ENCODE assay signal across 12 cellular contexts in genomic region chr11:130144721-130145327, GRCh38. TPM values are rescaled to one million over a fixed set of nuclear protein-coding genes. Genes with fewer than 3 reads are reported as not detected.
DNase-seq lines count a peak whose midpoint lies in the region; ATAC-seq and TF ChIP-seq lines count a peak whose summit lies in the region.
"Had no signal": no experiment of that assay in that cellular context is flagged by ENCODE, and none has a peak within 500 bp of the region (broad histone marks: within the 10 kb centered on the region; RNA-seq: fewer than 3 reads in every experiment).

No MANE protein-coding gene starts in this region.

- TF ChIP-seq EP300 in gastroesophageal sphincter (IDR thresholded peaks at IDR 0.05) = no peak

- H3K4me1 ChIP-seq in PC-3 (ENCODE audit: insufficient read depth, low read length) (peaks cover 34% of the 10 kb centered on the region), gastroesophageal sphincter (peaks cover 0 to 50% (median 7%) of the 10 kb centered on the region in 3 donors)

- no peak overlapping the region for H3K4me2 ChIP-seq in PC-3 (ENCODE audit: low read length)

- ATAC-seq in PC-3 (no peak), gastroesophageal sphincter (no peak), GM18519 (IDR thresholded peaks at IDR 0.05; ENCODE audit: low FRiP score, unreplicated experiment) (no peak), HG03457 (IDR thresholded peaks at IDR 0.05; ENCODE audit: unreplicated experiment) (no peak)
- ATAC-seq: right cardiac atrium had no signal

- DNase-seq in GM13976 (ENCODE audit: low spot score) (no peak), PC-3 (no peak), progenitor cell of endocrine pancreas (ENCODE audit: low spot score, unreplicated experiment) (no peak), NCI-H1436 treated with DMSO at 0.1 percent for 48 hours (lab: John Stamatoyannopoulos, UW) (no peak)
- no peak for DNase-seq in activated naive CD4-positive, alpha-beta T cell treated with anti-CD3 and anti-CD28 coated beads for 36 hours
- DNase-seq: kidney glomerular epithelial cell, NCI-H524, right cardiac atrium had no signal

- WGBS in gastroesophageal sphincter (ENCODE audit: low coverage in 1 of 2), 2 donors = 0 to 68% methylated on average over 1 to 6 of the region's 11 CpGs

- no peak overlapping the region for H2AFZ ChIP-seq in PC-3 (ENCODE audit: low read length)

- H3K9me3 Mint-ChIP-seq in progenitor cell of endocrine pancreas (ENCODE audit: low read depth) = no peaks in the 10 kb centered on the region
- H3K9me3 Mint-ChIP-seq in activated naive CD4-positive, alpha-beta T cell treated with anti-CD3 and anti-CD28 coated beads for 36 hours = no peaks in the 10 kb centered on the region

- H3K4me3 Mint-ChIP-seq in progenitor cell of endocrine pancreas (ENCODE audit: low read depth) = peak overlapping the region; percentile 15
- no peak overlapping the region for H3K4me3 Mint-ChIP-seq in activated naive CD4-positive, alpha-beta T cell treated with anti-CD3 and anti-CD28 coated beads for 36 hours

- peaks cover 6% of the 10 kb centered on the region for H3F3A ChIP-seq in PC-3 (ENCODE audit: low read length, unreplicated experiment)

- no peak overlapping the region for H3K4me3 ChIP-seq in PC-3 (ENCODE audit: low read length)
- H3K4me3 ChIP-seq in gastroesophageal sphincter = no peak overlapping the region
- H3K4me3 ChIP-seq: SK-N-MC had no signal

- H3K9ac ChIP-seq in PC-3 (ENCODE audit: low read length) = no peak overlapping the region

- H3K27me3 Mint-ChIP-seq in progenitor cell of endocrine pancreas = no peaks in the 10 kb centered on the region
- no peaks in the 10 kb centered on the region for H3K27me3 Mint-ChIP-seq in activated naive CD4-positive, alpha-beta T cell treated with anti-CD3 and anti-CD28 coated beads for 36 hours (ENCODE audit: low read depth)

- H3K4me1 Mint-ChIP-seq in progenitor cell of endocrine pancreas (ENCODE audit: low read depth) = peaks cover 38% of the 10 kb centered on the region
- peaks cover 11% of the 10 kb centered on the region for H3K4me1 Mint-ChIP-seq in activated naive CD4-positive, alpha-beta T cell treated with anti-CD3 and anti-CD28 coated beads for 36 hours (ENCODE audit: low read depth)

- H3K36me3 Mint-ChIP-seq in progenitor cell of endocrine pancreas (ENCODE audit: insufficient read depth) = peaks cover 29% of the 10 kb centered on the region
- H3K36me3 Mint-ChIP-seq in activated naive CD4-positive, alpha-beta T cell treated with anti-CD3 and anti-CD28 coated beads for 36 hours (ENCODE audit: low read depth) = peaks cover 7% of the 10 kb centered on the region

- no peaks in the 10 kb centered on the region for H3K27me3 ChIP-seq in PC-3 (ENCODE audit: low read length)
- no peaks in the 10 kb centered on the region for H3K27me3 ChIP-seq in gastroesophageal sphincter

- no TSS peak for BruUV-seq in PC-3 (replicated peaks; lab: Mats Ljungman, UMichigan)

- peak; percentile 1 for TF ChIP-seq CTCF in GM13976 (IDR thresholded peaks at IDR 0.05; ENCODE audit: borderline replicate concordance, control extremely low read depth, extremely low read depth, insufficient read depth, missing control alignments)
- no peak for TF ChIP-seq CTCF in PC-3 (conservative IDR thresholded peaks at IDR 0.05; ENCODE audit: low read depth, low read length)
- TF ChIP-seq CTCF in gastroesophageal sphincter (IDR thresholded peaks at IDR 0.05) = no peak
- no peak for TF ChIP-seq CTCF in progenitor cell of endocrine pancreas (IDR thresholded peaks at IDR 0.05; ENCODE audit: unreplicated experiment)

- intact Hi-C loops in PC-3 (cut with micrococcal nuclease) = no loop called here
- intact Hi-C loops in activated naive CD4-positive, alpha-beta T cell treated with anti-CD3 and anti-CD28 coated beads for 36 hours (cut with micrococcal nuclease) = no loop called here

- H4K20me1 ChIP-seq in PC-3 (ENCODE audit: low read length) = no peaks in the 10 kb centered on the region

- CTCF ChIA-PET in PC-3 (lab: Charles Lee) = interaction anchor here (2.8 kb wide), 1 partner anchor 222 kb away, joined by 13 read pairs; no protein-coding TSS in a partner anchor
- CTCF ChIA-PET in activated naive CD4-positive, alpha-beta T cell treated with anti-CD3 and anti-CD28 coated beads for 36 hours (lab: Charles Lee) = interaction anchor here (1.0 to 1.7 kb wide), 3 partner anchors 8 to 221 kb away, joined by 3 to 6 read pairs (median 3); no protein-coding TSS in a partner anchor

- H3K36me3 ChIP-seq in PC-3 (ENCODE audit: low read depth, low read length) = peaks cover 46% of the 10 kb centered on the region
- peaks cover 0 to 66% of the 10 kb centered on the region in 2 donors for H3K36me3 ChIP-seq in gastroesophageal sphincter

- in situ Hi-C loops in GM13976 (cut with MboI; ENCODE audit: low sequenced_read_pairs, unreplicated experiment) = no loop called here

- TF ChIP-seq POLR2A in gastroesophageal sphincter (IDR thresholded peaks at IDR 0.05) = no peak

- POLR2A ChIA-PET in PC-3 (lab: Charles Lee; ENCODE audit: unreplicated experiment) = interaction anchor here (0.7 kb wide), 1 partner anchor 14 kb away, joined by 3 read pairs; no protein-coding TSS in a partner anchor

- H3K9me2 ChIP-seq in PC-3 (replicated peaks; ENCODE audit: low read length) = no peaks in the 10 kb centered on the region

- peak overlapping the region; percentile 79 for H3K27ac Mint-ChIP-seq in progenitor cell of endocrine pancreas
- no peak overlapping the region for H3K27ac Mint-ChIP-seq in activated naive CD4-positive, alpha-beta T cell treated with anti-CD3 and anti-CD28 coated beads for 36 hours

- H3K9me3 ChIP-seq in PC-3 (ENCODE audit: low read length) (no peaks in the 10 kb centered on the region), gastroesophageal sphincter (no peaks in the 10 kb centered on the region)

- no peaks in the 10 kb centered on the region for H3K79me2 ChIP-seq in PC-3 (ENCODE audit: low read length)

- H3K27ac ChIP-seq in PC-3 (ENCODE audit: low read length) (peak overlapping the region; percentile 89), gastroesophageal sphincter (peak overlapping the region in 3 of 4 donors; percentile 70 to 71 (median 70))
- H3K27ac ChIP-seq: SK-N-MC had no signal

RNA-seq across cellular contexts. Expression of gene ST14, which starts 14.8 kb away (rescaled TPM):
- 231 and 289 TPM in 2 replicates for total RNA-seq in PC-3 (2014; rRNA removed)
- total RNA-seq in gastroesophageal sphincter = 10 to 100 TPM in 1 of 4 donors, 1 to 10 TPM in 2, under 1 TPM in 1; 0.62 to 16.5 (median 1.8) TPM
- 94.7 and 94.9 TPM in 2 replicates for total RNA-seq in progenitor cell of endocrine pancreas
- total RNA-seq in activated naive CD4-positive, alpha-beta T cell treated with anti-CD3 and anti-CD28 coated beads for 36 hours = not detected
